Comparison of ENCODE assay signal across 10 cellular contexts in genomic region chr5:157912621-157913325, GRCh38.
DNase-seq lines count a peak whose midpoint lies in the region; ATAC-seq, FAIRE-seq and TF ChIP-seq lines count a peak whose summit lies in the region.
"Had no signal": no experiment of that assay in that cellular context is flagged by ENCODE, and none has a peak within 500 bp of the region (broad histone marks: within the 10 kb centered on the region; RNA-seq: fewer than 3 reads in every experiment).

No MANE protein-coding gene starts in this region.

- DNase-seq in DMS153 treated with DMSO at 0.1 percent for 48 hours (lab: John Stamatoyannopoulos, UW; ENCODE audit: unreplicated experiment) (peak; percentile 43), germinal center (ENCODE audit: low spot score) (peak; percentile 49), AG08396 (ENCODE audit: low spot score) (no peak), H54 (ENCODE audit: insufficient read length, low spot score) (no peak), C1 segment of cervical spinal cord (lab: John Stamatoyannopoulos, UW) (no peak)
- DNase-seq in activated CD8-positive, alpha-beta memory T cell treated with anti-CD3 and anti-CD28 coated beads, Interleukin-2, amount 50 U/mL, for 4 hours = no peak
- DNase-seq: heart right ventricle had no signal

- H3K9ac ChIP-seq in KMS-11 = no peak overlapping the region

- H4K20me1 ChIP-seq in KMS-11 (ENCODE audit: insufficient read depth) = no peaks in the 10 kb centered on the region

- H3K36me3 ChIP-seq in KMS-11 (ENCODE audit: insufficient read depth) = no peaks in the 10 kb centered on the region
- H3K36me3 ChIP-seq: heart right ventricle had no signal

- TF ChIP-seq CTCF in KMS-11 (conservative IDR thresholded peaks at IDR 0.05; ENCODE audit: low read depth, low read length) = no peak

- H3K4me2 ChIP-seq in KMS-11 = peak overlapping the region; percentile 58

- H3K79me2 ChIP-seq in KMS-11 (ENCODE audit: insufficient read depth, low read depth) = no peaks in the 10 kb centered on the region

- H3K27me3 ChIP-seq in KMS-11 (ENCODE audit: insufficient read depth, low read depth) = no peaks in the 10 kb centered on the region
- H3K27me3 ChIP-seq: heart right ventricle had no signal

- no peak overlapping the region for H3K4me3 ChIP-seq in KMS-11 (IDR thresholded peaks at IDR 0.05; ENCODE audit: insufficient read depth, low read depth, low read length)
- H3K4me3 ChIP-seq: heart right ventricle had no signal

- TF ChIP-seq POLR2A in H54 (IDR thresholded peaks at IDR 0.05; ENCODE audit: low read depth, low read length) = no peak

- peak overlapping the region; percentile 28; the same call in 1 of the 2 replicates for H3K27ac ChIP-seq in KMS-11
- H3K27ac ChIP-seq: heart right ventricle had no signal

- H3K4me1 ChIP-seq in KMS-11 (ENCODE audit: low read depth, poor library complexity, severe bottlenecking) = peaks cover 45% of the 10 kb centered on the region

- FAIRE-seq in H54 (lab: Jason Lieb, UNC) = no peak
- FAIRE-seq: TTC549 had no signal

- H2AFZ ChIP-seq in KMS-11 (ENCODE audit: low read depth) = peak overlapping the region; percentile 25; the same call in 1 of the 2 replicates

- ATAC-seq in GM21576 (IDR thresholded peaks at IDR 0.05; ENCODE audit: unreplicated experiment) = peak; percentile 98

Comparison
In these comparisons a context has a peak if more than half of its experiments do, and no peak if none do; other contexts are left out.
1. DNase-seq: peak in DMS153 treated with DMSO at 0.1 percent for 48 hours (single experiment) and germinal center (single experiment); none in AG08396 (single experiment), H54 (single experiment), activated CD8-positive, alpha-beta memory T cell treated with anti-CD3 and anti-CD28 coated beads, Interleukin-2, amount 50 U/mL, for 4 hours (single experiment) and C1 segment of cervical spinal cord (0 of 14).